In the genomic region with DNA sequence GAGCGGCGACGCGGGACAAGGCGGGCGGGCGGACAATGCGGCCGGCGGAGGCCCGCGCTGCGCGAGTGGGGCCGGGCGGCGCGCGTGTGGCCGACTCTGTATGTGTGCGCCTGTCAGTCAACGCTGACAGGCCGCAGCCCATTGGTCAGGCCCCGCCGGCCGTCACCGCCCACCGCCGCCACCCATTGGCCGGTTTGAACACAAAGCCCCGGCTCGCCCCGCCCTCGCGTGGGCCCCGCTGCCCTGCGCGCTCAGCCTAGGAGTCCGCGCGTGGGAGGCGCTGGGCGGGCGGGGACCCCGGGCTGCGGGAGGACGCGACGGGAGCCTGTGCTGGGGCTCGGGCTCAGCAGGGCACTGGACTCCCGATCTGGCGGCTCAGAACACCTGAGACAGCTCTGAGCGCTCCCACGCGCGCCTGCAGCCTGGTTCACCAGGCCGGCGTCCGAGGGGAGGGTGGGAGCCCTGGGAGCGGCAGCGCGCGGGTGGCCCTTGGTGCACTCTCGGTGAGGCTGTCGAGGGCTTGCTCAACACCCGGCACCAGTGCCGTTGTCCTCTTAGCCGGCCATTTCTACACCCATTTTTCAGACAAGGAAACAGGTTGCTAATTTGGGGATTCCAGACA, we compare ENCODE assay signal across 1 cellular context.
TF ChIP-seq lines count a peak whose summit lies in the region.

A gene with protein sequence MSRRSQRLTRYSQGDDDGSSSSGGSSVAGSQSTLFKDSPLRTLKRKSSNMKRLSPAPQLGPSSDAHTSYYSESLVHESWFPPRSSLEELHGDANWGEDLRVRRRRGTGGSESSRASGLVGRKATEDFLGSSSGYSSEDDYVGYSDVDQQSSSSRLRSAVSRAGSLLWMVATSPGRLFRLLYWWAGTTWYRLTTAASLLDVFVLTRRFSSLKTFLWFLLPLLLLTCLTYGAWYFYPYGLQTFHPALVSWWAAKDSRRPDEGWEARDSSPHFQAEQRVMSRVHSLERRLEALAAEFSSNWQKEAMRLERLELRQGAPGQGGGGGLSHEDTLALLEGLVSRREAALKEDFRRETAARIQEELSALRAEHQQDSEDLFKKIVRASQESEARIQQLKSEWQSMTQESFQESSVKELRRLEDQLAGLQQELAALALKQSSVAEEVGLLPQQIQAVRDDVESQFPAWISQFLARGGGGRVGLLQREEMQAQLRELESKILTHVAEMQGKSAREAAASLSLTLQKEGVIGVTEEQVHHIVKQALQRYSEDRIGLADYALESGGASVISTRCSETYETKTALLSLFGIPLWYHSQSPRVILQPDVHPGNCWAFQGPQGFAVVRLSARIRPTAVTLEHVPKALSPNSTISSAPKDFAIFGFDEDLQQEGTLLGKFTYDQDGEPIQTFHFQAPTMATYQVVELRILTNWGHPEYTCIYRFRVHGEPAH (minus strand): TSS at position 88 of the 622 bp plus-strand sequence. CDS start 3,370 bp downstream, outside the sequence.

TF ChIP-seq in GM12878, 131 proteins besides CTCF, POLR2A, EP300 and RAD21 (continued from another document):
- TF ChIP-seq, protein P1, sequence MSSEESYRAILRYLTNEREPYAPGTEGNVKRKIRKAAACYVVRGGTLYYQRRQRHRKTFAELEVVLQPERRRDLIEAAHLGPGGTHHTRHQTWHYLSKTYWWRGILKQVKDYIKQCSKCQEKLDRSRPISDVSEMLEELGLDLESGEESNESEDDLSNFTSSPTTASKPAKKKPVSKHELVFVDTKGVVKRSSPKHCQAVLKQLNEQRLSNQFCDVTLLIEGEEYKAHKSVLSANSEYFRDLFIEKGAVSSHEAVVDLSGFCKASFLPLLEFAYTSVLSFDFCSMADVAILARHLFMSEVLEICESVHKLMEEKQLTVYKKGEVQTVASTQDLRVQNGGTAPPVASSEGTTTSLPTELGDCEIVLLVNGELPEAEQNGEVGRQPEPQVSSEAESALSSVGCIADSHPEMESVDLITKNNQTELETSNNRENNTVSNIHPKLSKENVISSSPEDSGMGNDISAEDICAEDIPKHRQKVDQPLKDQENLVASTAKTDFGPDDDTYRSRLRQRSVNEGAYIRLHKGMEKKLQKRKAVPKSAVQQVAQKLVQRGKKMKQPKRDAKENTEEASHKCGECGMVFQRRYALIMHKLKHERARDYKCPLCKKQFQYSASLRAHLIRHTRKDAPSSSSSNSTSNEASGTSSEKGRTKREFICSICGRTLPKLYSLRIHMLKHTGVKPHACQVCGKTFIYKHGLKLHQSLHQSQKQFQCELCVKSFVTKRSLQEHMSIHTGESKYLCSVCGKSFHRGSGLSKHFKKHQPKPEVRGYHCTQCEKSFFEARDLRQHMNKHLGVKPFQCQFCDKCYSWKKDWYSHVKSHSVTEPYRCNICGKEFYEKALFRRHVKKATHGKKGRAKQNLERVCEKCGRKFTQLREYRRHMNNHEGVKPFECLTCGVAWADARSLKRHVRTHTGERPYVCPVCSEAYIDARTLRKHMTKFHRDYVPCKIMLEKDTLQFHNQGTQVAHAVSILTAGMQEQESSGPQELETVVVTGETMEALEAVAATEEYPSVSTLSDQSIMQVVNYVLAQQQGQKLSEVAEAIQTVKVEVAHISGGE (CRISPR knock-in tag; IDR thresholded peaks at IDR 0.05) = no peak
- TF ChIP-seq GATAD2B (conservative IDR thresholded peaks at IDR 0.05; ENCODE audit: low read depth) (peak; percentile 97), NRF1 (conservative IDR thresholded peaks at IDR 0.05; ENCODE audit: low read depth, low read length) (no peak; the same call in 1 of the 2 replicates), ASH2L (IDR thresholded peaks at IDR 0.05; ENCODE audit: borderline replicate concordance, low read depth) (no peak; the same call in 1 of the 2 replicates), SREBF1 (IDR thresholded peaks at IDR 0.05; ENCODE audit: low read length) (no peak), SRF (IDR thresholded peaks at IDR 0.05; ENCODE audit: low read depth in 2 of 2, low read length in 2 of 2) (no peak), ZSCAN29 (IDR thresholded peaks at IDR 0.05) (no peak), IKZF1 (conservative IDR thresholded peaks at IDR 0.05) (peak; percentile 46; the same call in 1 of the 2 replicates), FOS (IDR thresholded peaks at IDR 0.05; ENCODE audit: borderline replicate concordance, extremely low read depth, insufficient read length) (no peak), CBX5 (IDR thresholded peaks at IDR 0.05; ENCODE audit: low read depth) (no peak), EGR1 (IDR thresholded peaks at IDR 0.05; ENCODE audit: borderline replicate concordance in 1 of 2, low read depth in 2 of 2, low read length in 2 of 2) (peak in 1 of 2 experiments; percentile 90; a peak in 2 of 3 replicates), RUNX3 (IDR thresholded peaks at IDR 0.05; ENCODE audit: low read length) (no peak), SIX5 (IDR thresholded peaks at IDR 0.05; ENCODE audit: low read depth, low read length, severe bottlenecking) (no peak)
- TF ChIP-seq, protein P2, sequence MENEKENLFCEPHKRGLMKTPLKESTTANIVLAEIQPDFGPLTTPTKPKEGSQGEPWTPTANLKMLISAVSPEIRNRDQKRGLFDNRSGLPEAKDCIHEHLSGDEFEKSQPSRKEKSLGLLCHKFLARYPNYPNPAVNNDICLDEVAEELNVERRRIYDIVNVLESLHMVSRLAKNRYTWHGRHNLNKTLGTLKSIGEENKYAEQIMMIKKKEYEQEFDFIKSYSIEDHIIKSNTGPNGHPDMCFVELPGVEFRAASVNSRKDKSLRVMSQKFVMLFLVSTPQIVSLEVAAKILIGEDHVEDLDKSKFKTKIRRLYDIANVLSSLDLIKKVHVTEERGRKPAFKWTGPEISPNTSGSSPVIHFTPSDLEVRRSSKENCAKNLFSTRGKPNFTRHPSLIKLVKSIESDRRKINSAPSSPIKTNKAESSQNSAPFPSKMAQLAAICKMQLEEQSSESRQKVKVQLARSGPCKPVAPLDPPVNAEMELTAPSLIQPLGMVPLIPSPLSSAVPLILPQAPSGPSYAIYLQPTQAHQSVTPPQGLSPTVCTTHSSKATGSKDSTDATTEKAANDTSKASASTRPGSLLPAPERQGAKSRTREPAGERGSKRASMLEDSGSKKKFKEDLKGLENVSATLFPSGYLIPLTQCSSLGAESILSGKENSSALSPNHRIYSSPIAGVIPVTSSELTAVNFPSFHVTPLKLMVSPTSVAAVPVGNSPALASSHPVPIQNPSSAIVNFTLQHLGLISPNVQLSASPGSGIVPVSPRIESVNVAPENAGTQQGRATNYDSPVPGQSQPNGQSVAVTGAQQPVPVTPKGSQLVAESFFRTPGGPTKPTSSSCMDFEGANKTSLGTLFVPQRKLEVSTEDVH (IDR thresholded peaks at IDR 0.05; ENCODE audit: low read depth, partially characterized antibody) = no peak
- TF ChIP-seq, protein P3, sequence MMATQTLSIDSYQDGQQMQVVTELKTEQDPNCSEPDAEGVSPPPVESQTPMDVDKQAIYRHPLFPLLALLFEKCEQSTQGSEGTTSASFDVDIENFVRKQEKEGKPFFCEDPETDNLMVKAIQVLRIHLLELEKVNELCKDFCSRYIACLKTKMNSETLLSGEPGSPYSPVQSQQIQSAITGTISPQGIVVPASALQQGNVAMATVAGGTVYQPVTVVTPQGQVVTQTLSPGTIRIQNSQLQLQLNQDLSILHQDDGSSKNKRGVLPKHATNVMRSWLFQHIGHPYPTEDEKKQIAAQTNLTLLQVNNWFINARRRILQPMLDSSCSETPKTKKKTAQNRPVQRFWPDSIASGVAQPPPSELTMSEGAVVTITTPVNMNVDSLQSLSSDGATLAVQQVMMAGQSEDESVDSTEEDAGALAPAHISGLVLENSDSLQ (IDR thresholded peaks at IDR 0.05) = peak; percentile 97
- TF ChIP-seq, protein P4, sequence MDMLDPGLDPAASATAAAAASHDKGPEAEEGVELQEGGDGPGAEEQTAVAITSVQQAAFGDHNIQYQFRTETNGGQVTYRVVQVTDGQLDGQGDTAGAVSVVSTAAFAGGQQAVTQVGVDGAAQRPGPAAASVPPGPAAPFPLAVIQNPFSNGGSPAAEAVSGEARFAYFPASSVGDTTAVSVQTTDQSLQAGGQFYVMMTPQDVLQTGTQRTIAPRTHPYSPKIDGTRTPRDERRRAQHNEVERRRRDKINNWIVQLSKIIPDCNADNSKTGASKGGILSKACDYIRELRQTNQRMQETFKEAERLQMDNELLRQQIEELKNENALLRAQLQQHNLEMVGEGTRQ (IDR thresholded peaks at IDR 0.05; ENCODE audit: borderline replicate concordance, low read depth, low read length) = no peak
- TF ChIP-seq, protein P5, sequence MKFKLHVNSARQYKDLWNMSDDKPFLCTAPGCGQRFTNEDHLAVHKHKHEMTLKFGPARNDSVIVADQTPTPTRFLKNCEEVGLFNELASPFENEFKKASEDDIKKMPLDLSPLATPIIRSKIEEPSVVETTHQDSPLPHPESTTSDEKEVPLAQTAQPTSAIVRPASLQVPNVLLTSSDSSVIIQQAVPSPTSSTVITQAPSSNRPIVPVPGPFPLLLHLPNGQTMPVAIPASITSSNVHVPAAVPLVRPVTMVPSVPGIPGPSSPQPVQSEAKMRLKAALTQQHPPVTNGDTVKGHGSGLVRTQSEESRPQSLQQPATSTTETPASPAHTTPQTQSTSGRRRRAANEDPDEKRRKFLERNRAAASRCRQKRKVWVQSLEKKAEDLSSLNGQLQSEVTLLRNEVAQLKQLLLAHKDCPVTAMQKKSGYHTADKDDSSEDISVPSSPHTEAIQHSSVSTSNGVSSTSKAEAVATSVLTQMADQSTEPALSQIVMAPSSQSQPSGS (IDR thresholded peaks at IDR 0.05; ENCODE audit: low read length) = no peak
